In the genomic region with DNA sequence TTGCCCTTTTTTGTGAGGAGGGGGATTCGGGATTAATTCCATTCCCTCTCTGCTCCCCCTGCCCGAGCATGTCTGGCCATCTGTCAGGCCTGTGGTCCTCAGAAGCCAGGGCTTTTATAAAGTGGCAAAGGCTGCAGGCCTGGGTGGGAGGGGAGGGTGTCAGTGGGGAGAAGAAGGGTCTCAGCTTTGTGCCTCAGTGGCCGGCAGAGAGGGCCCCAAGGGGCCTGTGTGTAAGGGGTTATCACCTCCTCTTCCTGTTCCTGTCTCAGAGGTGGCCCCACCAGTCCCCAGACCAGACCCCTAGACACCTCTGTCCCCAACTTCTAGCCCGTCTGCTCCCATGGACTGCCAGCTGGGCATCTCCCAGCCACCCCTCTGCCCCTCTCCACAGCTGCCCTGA, we compare ENCODE assay signal across 28 cellular contexts. TPM values are rescaled to one million over a fixed set of nuclear protein-coding genes. Genes with fewer than 3 reads are reported as not detected.
"Had no signal": no experiment of that assay in that cellular context is flagged by ENCODE, and none has a peak within 500 bp of the region (broad histone marks: within the 10 kb centered on the region; RNA-seq: fewer than 3 reads in every experiment).

No MANE protein-coding gene starts in this region.

- H3K27me3 Mint-ChIP-seq: activated CD4-positive, alpha-beta memory T cell treated with anti-CD3 and anti-CD28 coated beads, Interleukin-2, amount 10 ng/mL, durations not matched to agents 7 days and 5 days; activated CD4-positive, alpha-beta T cell treated with anti-CD3 and anti-CD28 coated beads, Interleukin-2, amount 10 ng/mL, durations not matched to agents 24 days and 14 days; naive B cell had no signal

- ATAC-seq: activated naive CD4-positive, alpha-beta T cell treated with anti-CD3 and anti-CD28 coated beads, Interleukin-2, amount 50 U/mL, for 72 hours; activated T-cell treated with anti-CD3 and anti-CD28 coated beads, Interleukin-2, amount 50 U/mL, for 4 hours; gastroesophageal sphincter; left colon; psoas muscle; stimulated activated naive CD8-positive, alpha-beta T cell treated with anti-CD3 and anti-CD28 coated beads, Interleukin-15, Interleukin-2, amounts not matched to agents 100 U/mL and 50 U/mL, for 24 hours had no signal

- H3K4me3 Mint-ChIP-seq: activated CD4-positive, alpha-beta memory T cell treated with anti-CD3 and anti-CD28 coated beads, Interleukin-2, amount 10 ng/mL, durations not matched to agents 7 days and 5 days; activated CD4-positive, alpha-beta T cell treated with anti-CD3 and anti-CD28 coated beads, Interleukin-2, amount 10 ng/mL, durations not matched to agents 24 days and 14 days; activated T-cell treated with anti-CD3 and anti-CD28 coated beads, Interleukin-2, amount 50 U/mL, for 4 hours; mesothelial cell of epicardium; T-helper 2 cell treated with Interferon-gamma antibody and Interleukin-4, amounts not matched to agents 5 μg/mL and 100 μg/mL, for 36 hours had no signal

- H3K4me2 ChIP-seq: smooth muscle cell had no signal

- H3K9me3 Mint-ChIP-seq: activated CD4-positive, alpha-beta memory T cell treated with anti-CD3 and anti-CD28 coated beads, Interleukin-2, amount 10 ng/mL, durations not matched to agents 7 days and 5 days; activated CD4-positive, alpha-beta T cell treated with anti-CD3 and anti-CD28 coated beads, Interleukin-2, amount 10 ng/mL, durations not matched to agents 24 days and 14 days; activated naive CD4-positive, alpha-beta T cell treated with anti-CD3 and anti-CD28 coated beads, Interleukin-2, amount 50 U/mL, for 72 hours; activated T-cell treated with anti-CD3 and anti-CD28 coated beads, Interleukin-2, amount 50 U/mL, for 4 hours; activated T-helper 2 cell treated with anti-CD3 and anti-CD28 coated beads, Interferon-gamma antibody, Interleukin-2, Interleukin-4, amounts not matched to agents 10 μg/mL and 5 μg/mL and 100 μg/mL, durations not matched to agents 14 hours and 24 hours and 36 hours; immature natural killer cell; mesothelial cell of epicardium; naive B cell; T-helper 2 cell treated with Interferon-gamma antibody and Interleukin-4, amounts not matched to agents 5 μg/mL and 100 μg/mL, for 36 hours had no signal

- DNase-seq: activated CD4-positive, alpha-beta memory T cell treated with anti-CD3 and anti-CD28 coated beads, Interleukin-2, amount 10 ng/mL, durations not matched to agents 7 days and 5 days; activated CD4-positive, alpha-beta T cell treated with anti-CD3 and anti-CD28 coated beads, Interleukin-2, amount 10 ng/mL, durations not matched to agents 24 days and 14 days; activated T-cell treated with anti-CD3 and anti-CD28 coated beads, Interleukin-2, amount 50 U/mL, for 4 hours; dermis blood vessel endothelial cell; effector CD4-positive, alpha-beta T cell; erythroblast; hypothalamus; immature natural killer cell; kidney; left colon; mammary epithelial cell; naive B cell; occipital lobe; psoas muscle; stimulated activated CD4-positive, alpha-beta T cell treated with anti-CD3 and anti-CD28 coated beads, Interleukin-1b, Interleukin-23, amount 100 ng/mL, for 48 hours; stimulated activated naive CD8-positive, alpha-beta T cell treated with anti-CD3 and anti-CD28 coated beads, Interleukin-15, Interleukin-2, amounts not matched to agents 100 U/mL and 50 U/mL, for 24 hours; T-helper 1 cell; testis; transverse colon had no signal

- H2AFZ ChIP-seq: parathyroid adenoma had no signal

- H3K27me3 ChIP-seq: gastroesophageal sphincter, right atrium auricular region, testis, transverse colon had no signal

- H3K27ac Mint-ChIP-seq: activated CD4-positive, alpha-beta memory T cell treated with anti-CD3 and anti-CD28 coated beads, Interleukin-2, amount 10 ng/mL, durations not matched to agents 7 days and 5 days; activated CD4-positive, alpha-beta T cell treated with anti-CD3 and anti-CD28 coated beads, Interleukin-2, amount 10 ng/mL, durations not matched to agents 24 days and 14 days; activated T-helper 2 cell treated with anti-CD3 and anti-CD28 coated beads, Interferon-gamma antibody, Interleukin-2, Interleukin-4, amounts not matched to agents 10 μg/mL and 5 μg/mL and 100 μg/mL, durations not matched to agents 14 hours and 24 hours and 36 hours; mesothelial cell of epicardium; T-helper 2 cell treated with Interferon-gamma antibody and Interleukin-4, amounts not matched to agents 5 μg/mL and 100 μg/mL, for 36 hours had no signal

- H3K36me3 Mint-ChIP-seq: activated naive CD4-positive, alpha-beta T cell treated with anti-CD3 and anti-CD28 coated beads, Interleukin-2, amount 50 U/mL, for 72 hours; immature natural killer cell; naive B cell had no signal

- H3K79me2 ChIP-seq: parathyroid adenoma had no signal

- H3K4me3 ChIP-seq: gastroesophageal sphincter, psoas muscle, right atrium auricular region, smooth muscle cell, testis, transverse colon had no signal

- H3K27ac ChIP-seq: parathyroid adenoma, psoas muscle, right atrium auricular region, testis, transverse colon had no signal

RNA-seq across cellular contexts. Expression of a gene that starts 56.4 kb away (rescaled TPM):
- polyA plus RNA-seq: neural cell had no signal
